23 cellular contexts compared by ENCODE assay signal in the genomic region with DNA sequence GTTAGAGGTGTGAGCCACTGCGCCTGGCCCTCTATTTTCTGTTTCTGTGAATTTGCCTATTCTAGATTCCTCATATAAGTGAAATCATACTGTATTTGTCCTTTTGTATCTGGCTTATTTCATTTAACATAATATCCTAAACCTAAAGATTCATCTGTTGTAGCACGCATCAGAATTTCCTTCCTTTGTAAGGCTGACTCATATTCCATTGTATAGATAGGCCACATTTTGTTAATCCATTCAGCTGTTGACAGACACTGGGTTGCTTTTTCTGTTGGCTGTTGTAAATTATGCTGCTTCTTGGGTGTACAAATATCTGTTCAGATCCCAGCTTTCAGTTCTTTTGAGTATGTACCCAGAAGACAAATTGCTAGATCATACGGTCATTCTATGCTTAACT.
"Had no signal": no experiment of that assay in that cellular context is flagged by ENCODE, and none has a peak within 500 bp of the region (broad histone marks: within the 10 kb centered on the region; RNA-seq: fewer than 3 reads in every experiment).

No MANE protein-coding gene starts in this region.

- H3K27ac ChIP-seq: ascending aorta, esophagus squamous epithelium, prostate gland, transverse colon, vagina had no signal

- H3K9me3 ChIP-seq: ascending aorta, prostate gland, transverse colon, vagina had no signal

- H3K27ac Mint-ChIP-seq: activated CD4-positive, alpha-beta memory T cell treated with anti-CD3 and anti-CD28 coated beads, Interleukin-2, amount 10 ng/mL, durations not matched to agents 7 days and 5 days; WTC11 had no signal

- H3K4me3 ChIP-seq: ascending aorta, esophagus squamous epithelium, lung, prostate gland, transverse colon, vagina had no signal

- H3K27me3 ChIP-seq: ascending aorta, esophagus squamous epithelium, transverse colon, vagina had no signal

- DNase-seq: activated CD4-positive, alpha-beta memory T cell treated with anti-CD3 and anti-CD28 coated beads, Interleukin-2, amount 10 ng/mL, durations not matched to agents 7 days and 5 days; activated CD4-positive, alpha-beta T cell treated with anti-CD3 and anti-CD28 coated beads for 48 hours; activated effector memory CD4-positive, alpha-beta T cell treated with Interleukin-2 at 50 U/mL for 16 hours; activated naive CD4-positive, alpha-beta T cell treated with anti-CD3 and anti-CD28 coated beads, Interleukin-2, amount 50 U/mL, for 16 hours; activated T-cell treated with anti-CD3 and anti-CD28 coated beads, Interleukin-2, amount 50 U/mL, for 4 hours; cerebellar nuclear complex; cortex of kidney; effector CD8-positive, alpha-beta T cell; esophagus squamous epithelium; hypothalamus; kidney; midbrain; right cardiac atrium; SW 1271; T-helper 2 cell; transverse colon had no signal

- H3K4me1 Mint-ChIP-seq: WTC11 had no signal

- H3K4me3 Mint-ChIP-seq: activated CD4-positive, alpha-beta memory T cell treated with anti-CD3 and anti-CD28 coated beads, Interleukin-2, amount 10 ng/mL, durations not matched to agents 7 days and 5 days; activated T-cell treated with anti-CD3 and anti-CD28 coated beads, Interleukin-2, amount 50 U/mL, for 4 hours; stimulated activated naive CD8-positive, alpha-beta T cell treated with anti-CD3 and anti-CD28 coated beads, Interleukin-15, Interleukin-2, amounts not matched to agents 100 ng/mL and 50 ng/mL, for 24 hours; WTC11 had no signal

- H3K36me3 ChIP-seq: ascending aorta, esophagus squamous epithelium, prostate gland, transverse colon, vagina had no signal

- H3K4me1 ChIP-seq: ascending aorta, esophagus squamous epithelium, prostate gland, transverse colon, vagina had no signal

- ATAC-seq: activated T-cell treated with anti-CD3 and anti-CD28 coated beads, Interleukin-2, amount 50 U/mL, for 4 hours; left lobe of liver; right cardiac atrium; WTC11 had no signal
